ENCODE assay signal across 24 cellular contexts in the genomic region with DNA sequence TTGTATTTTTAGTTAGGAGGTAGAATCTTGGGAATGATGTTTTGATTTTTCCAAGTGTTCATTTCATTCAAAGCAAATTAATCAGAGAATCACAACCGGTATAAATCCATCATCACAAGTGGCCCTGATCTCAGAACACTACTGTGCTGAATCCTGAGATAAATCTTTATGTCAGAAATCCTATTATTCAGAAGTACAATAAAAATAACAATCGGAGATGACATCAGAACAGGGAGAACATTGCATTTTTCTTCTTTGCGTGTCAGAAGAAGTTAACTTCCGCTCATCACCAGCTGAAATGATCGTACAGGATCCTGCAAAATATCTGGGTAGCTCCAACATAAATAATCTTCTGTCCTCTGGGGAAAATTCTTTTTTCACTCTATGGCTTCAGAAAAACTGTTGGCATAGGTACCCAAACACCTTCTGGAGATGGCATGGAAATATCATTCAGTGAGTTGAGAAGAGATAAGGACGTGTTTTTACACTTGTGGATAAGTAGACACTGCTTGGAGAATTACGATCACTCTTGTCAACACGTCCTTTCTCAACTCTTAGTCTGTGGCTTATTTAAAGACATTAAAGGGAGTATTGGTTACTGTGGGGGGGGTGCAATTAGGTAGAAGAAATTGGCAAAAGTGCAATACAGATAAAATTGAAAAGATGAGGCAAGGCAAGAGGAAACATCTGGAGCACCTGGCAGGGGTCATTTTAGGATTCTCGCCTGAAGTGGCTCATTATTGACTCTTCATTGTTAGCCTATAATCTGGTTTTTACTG. TPM values are rescaled to one million over a fixed set of nuclear protein-coding genes. Genes with fewer than 3 reads are reported as not detected.
DNase-seq lines count a peak whose midpoint lies in the region; ATAC-seq and TF ChIP-seq lines count a peak whose summit lies in the region.
"Had no signal": no experiment of that assay in that cellular context is flagged by ENCODE, and none has a peak within 500 bp of the region (broad histone marks: within the 10 kb centered on the region; RNA-seq: fewer than 3 reads in every experiment).

No MANE protein-coding gene starts in this region.

- H3K9me3 ChIP-seq in stomach, result no peaks in the 10 kb centered on the region
- H3K9me3 ChIP-seq: upper lobe of right lung had no signal

- 72 to 75% (median 73%) methylated on average over 9 of the region's 9 CpGs for WGBS in stomach, 5 donors

- DNase-seq in NCI-H2029 treated with DMSO at 0.1 percent for 48 hours (lab: John Stamatoyannopoulos, UW) (peak; percentile 93), NCI-H2029 (lab: John Stamatoyannopoulos, UW) (no peak), COLO668 (lab: John Stamatoyannopoulos, UW; ENCODE audit: unreplicated experiment) (peak; percentile 50), NCI-H187 treated with DMSO at 0.1 percent for 48 hours (lab: John Stamatoyannopoulos, UW) (peak; percentile 72), left ventricle myocardium superior (no peak), stomach (no peak), SKM-1 (lab: John Stamatoyannopoulos, UW; ENCODE audit: unreplicated experiment) (no peak)
- DNase-seq: activated B cell treated with CpG ODN at 0.5 μM for 24 hours; activated CD4-positive, alpha-beta T cell treated with anti-CD3 and anti-CD28 coated beads, Interleukin-2, amount 10 ng/mL, durations not matched to agents 7 days and 5 days; activated gamma-delta T cell; activated naive CD8-positive, alpha-beta T cell treated with anti-CD3 and anti-CD28 coated beads for 36 hours; activated T-cell treated with anti-CD3 and anti-CD28 coated beads, Interleukin-2, amount 50 U/mL, for 24 hours; aorta; CD4-positive, alpha-beta T cell; hippocampal formation; NCI-H1048; stimulated activated naive B cell treated with anti-CD40 and anti-IgM and Interleukin-4, amounts not matched to agents 10 μg/mL and 1 μg/mL and 100 μg/mL, for 72 hours; T-helper 1 cell; upper lobe of right lung had no signal

- no peaks in the 10 kb centered on the region for H3K27me3 ChIP-seq in stomach
- H3K27me3 ChIP-seq: upper lobe of right lung had no signal

- TF ChIP-seq POLR2A in stomach (IDR thresholded peaks at IDR 0.05), result no peak

- TF ChIP-seq EP300 in stomach (IDR thresholded peaks at IDR 0.05), result no peak

- no peak overlapping the region for H3K4me3 ChIP-seq in stomach
- H3K4me3 ChIP-seq: GM12878, GM23338, skin epidermis, upper lobe of right lung had no signal

- no peaks in the 10 kb centered on the region for H3K4me1 ChIP-seq in stomach
- H3K4me1 ChIP-seq: upper lobe of right lung had no signal

- ATAC-seq in left ventricle myocardium superior (peak; percentile 78), HG02852 (IDR thresholded peaks at IDR 0.05; ENCODE audit: unreplicated experiment) (no peak)
- ATAC-seq: GM12878; GM23338; stimulated activated naive B cell treated with anti-CD40 and anti-IgM and Interleukin-4, amounts not matched to agents 10 μg/mL and 1 μg/mL and 100 μg/mL, for 72 hours; upper lobe of right lung had no signal

- H3K27ac ChIP-seq in stomach, result no peak overlapping the region
- H3K27ac ChIP-seq: epithelial cell of prostate, skin epidermis, upper lobe of right lung had no signal

- intact Hi-C loops in left ventricle myocardium superior (cut with micrococcal nuclease), result no loop called here
- intact Hi-C loops in stomach (cut with DNase I; ENCODE audit: low total_unique reads), result no loop called here

- H3K36me3 ChIP-seq in stomach, result no peaks in the 10 kb centered on the region
- H3K36me3 ChIP-seq: upper lobe of right lung had no signal

- no peak for TF ChIP-seq CTCF in stomach (IDR thresholded peaks at IDR 0.05)

RNA-seq across cellular contexts. Expression of a gene that starts 46.9 kb away (rescaled TPM):
- total RNA-seq in left ventricle myocardium superior (234 TPM), stomach (10 to 100 TPM in 4 of 5 donors, 1 to 10 TPM in 1; 8.2 to 68.7 (median 27.9) TPM)
- polyA plus RNA-seq in stomach, result 10 to 100 TPM; 22.0 to 28.2 (median 22.3) TPM

Comparison
In these comparisons a context has a peak if more than half of its experiments do, and no peak if none do; other contexts are left out.
1. DNase-seq: peak in NCI-H2029 treated with DMSO at 0.1 percent for 48 hours (single experiment), COLO668 (single experiment) and NCI-H187 treated with DMSO at 0.1 percent for 48 hours (single experiment); none in NCI-H2029 (single experiment), left ventricle myocardium superior (single experiment), stomach (single experiment) and SKM-1 (single experiment).